Comparison of ENCODE assay signal across 13 cellular contexts in the genomic region with DNA sequence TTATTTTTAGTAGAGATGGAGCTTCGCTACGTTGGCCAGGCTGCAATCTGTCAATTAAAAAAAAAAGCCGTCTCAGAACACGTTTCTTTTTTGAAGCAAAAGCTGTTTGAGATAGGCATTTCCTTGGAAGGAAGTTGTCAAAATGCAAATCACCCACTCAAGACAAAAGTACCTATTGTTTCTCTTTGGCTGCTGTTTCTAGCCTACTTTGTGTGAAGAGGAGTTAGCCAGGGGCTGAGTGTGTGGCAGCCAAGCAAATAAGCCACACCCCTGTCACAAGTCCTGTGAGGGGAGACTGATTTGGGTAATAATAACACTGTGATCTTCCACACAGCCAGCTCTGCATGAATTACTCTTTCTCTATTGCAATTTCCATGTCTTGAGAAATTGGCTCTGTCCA. TPM values are rescaled to one million over a fixed set of nuclear protein-coding genes. Genes with fewer than 3 reads are reported as not detected.
DNase-seq lines count a peak whose midpoint lies in the region; ATAC-seq and TF ChIP-seq lines count a peak whose summit lies in the region.
"Had no signal": no experiment of that assay in that cellular context is flagged by ENCODE, and none has a peak within 500 bp of the region (broad histone marks: within the 10 kb centered on the region; RNA-seq: fewer than 3 reads in every experiment).

No MANE protein-coding gene starts in this region.

- H3K4me3 ChIP-seq in fibroblast of pulmonary artery (replicated peaks; ENCODE audit: low read depth, low read length): no peak overlapping the region
- H3K4me3 ChIP-seq: lung had no signal

- no peak for TF ChIP-seq CTCF in GM10248 (IDR thresholded peaks at IDR 0.05; ENCODE audit: control extremely low read depth, extremely low read depth, low read depth, missing control alignments)
- no peak for TF ChIP-seq CTCF in GM20000 (IDR thresholded peaks at IDR 0.05; ENCODE audit: extremely low read depth, missing control alignments)
- TF ChIP-seq CTCF in fibroblast of pulmonary artery (IDR thresholded peaks at IDR 0.05; ENCODE audit: low read length, missing control alignments): no peak

- CTCF ChIA-PET in GM10248 (lab: Yijun Ruan, JAX): interaction anchor here (1.0 to 1.8 kb wide), 3 partner anchors 14 to 95 kb away, joined by 3 to 4 read pairs (median 4); no protein-coding TSS in a partner anchor

- intact Hi-C loops in posterior vena cava (cut with DNase I): loop anchor here in 1 of 2 donors (5.0 kb wide), 1 partner anchor 1670 kb away; no protein-coding TSS in a partner anchor

- ATAC-seq in HG03103 (IDR thresholded peaks at IDR 0.05; ENCODE audit: low read depth, unreplicated experiment): peak; percentile 89

- POLR2A ChIA-PET in GM10248 (lab: Yijun Ruan, JAX): no interaction called here

- DNase-seq in GM10248 (ENCODE audit: extremely low spot score) (peak; percentile 54), GM20000 (ENCODE audit: low spot score) (peak; percentile 42), fibroblast of pulmonary artery (ENCODE audit: low read depth) (peak; percentile 25), posterior vena cava (ENCODE audit: low spot score) (no peak), DMS53 (lab: John Stamatoyannopoulos, UW) (no peak), cortex of kidney (lab: John Stamatoyannopoulos, UW) (no peak)
- DNase-seq in activated naive CD4-positive, alpha-beta T cell treated with Interleukin-2 at 50 U/mL for 16 hours: no peak
- DNase-seq: activated CD8-positive, alpha-beta memory T cell treated with anti-CD3 and anti-CD28 coated beads, Interleukin-2, amount 50 U/mL, for 48 hours; brain microvascular endothelial cell; C1 segment of cervical spinal cord; NCI-H1048 had no signal

RNA-seq across cellular contexts. Expression of a gene that starts 47.4 kb away (rescaled TPM):
- total RNA-seq in posterior vena cava: under 1 TPM; 0.33 to 0.83 TPM

Comparison
In these comparisons a context has a peak if more than half of its experiments do, and no peak if none do; other contexts are left out.
1. DNase-seq: peak in GM10248 (single experiment), GM20000 (single experiment) and fibroblast of pulmonary artery (single experiment); none in posterior vena cava (single experiment), DMS53 (single experiment), activated naive CD4-positive, alpha-beta T cell treated with Interleukin-2 at 50 U/mL for 16 hours (single experiment) and cortex of kidney (single experiment).